ENCODE assay signal across 8 cellular contexts in the genomic region with DNA sequence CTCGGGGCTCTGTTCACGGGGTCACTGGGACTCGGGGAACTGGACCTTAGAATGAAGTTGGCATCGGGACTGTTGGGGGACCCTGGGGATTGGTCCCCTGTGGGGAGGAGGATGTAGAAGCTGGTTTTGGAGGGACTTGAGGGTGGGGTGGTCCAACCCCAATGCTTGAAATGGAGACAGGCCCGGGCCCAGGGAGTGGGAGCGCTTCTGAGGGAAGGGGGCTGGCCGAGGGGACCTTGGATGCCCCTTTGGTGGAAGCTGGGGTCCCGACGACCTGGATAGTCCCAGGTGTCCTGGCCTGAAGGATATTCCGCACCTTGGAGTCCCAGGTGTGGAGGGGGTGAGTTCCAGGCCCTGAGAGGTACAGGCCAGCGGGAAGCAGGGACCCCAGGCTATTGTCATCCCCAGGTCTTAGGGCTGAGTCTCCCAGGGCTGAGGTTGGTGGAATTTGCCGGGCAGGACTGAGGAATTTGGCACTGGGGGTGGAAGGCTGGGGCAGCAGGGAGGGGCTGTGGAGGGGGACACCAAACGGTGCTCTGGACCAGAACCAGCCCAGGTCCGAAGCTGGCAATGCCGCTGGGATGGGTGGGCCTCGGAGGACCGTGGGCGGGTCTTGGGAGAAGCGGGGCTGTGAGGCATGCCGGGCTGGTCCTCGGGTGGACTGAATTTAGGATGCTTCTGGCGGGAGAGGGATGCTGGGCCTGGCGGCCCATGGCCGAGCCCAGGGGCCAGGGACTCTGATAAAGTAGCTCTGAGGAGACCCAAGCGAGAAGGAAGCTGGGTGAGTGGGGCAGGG. TPM values are rescaled to one million over a fixed set of nuclear protein-coding genes. Genes with fewer than 3 reads are reported as not detected.
DNase-seq lines count a peak whose midpoint lies in the region; FAIRE-seq and TF ChIP-seq lines count a peak whose summit lies in the region.

No MANE protein-coding gene starts in this region.

- TF ChIP-seq POLR2A in GM12892 (IDR thresholded peaks at IDR 0.05; ENCODE audit: low read depth, low read length) = no peak

- TF ChIP-seq CTCF in LNCaP clone FGC (IDR thresholded peaks at IDR 0.05; ENCODE audit: control insufficient read depth, extremely low read depth, insufficient read depth) (no peak), choroid plexus epithelial cell (conservative IDR thresholded peaks at IDR 0.05; ENCODE audit: low read depth, low read length) (no peak)

- FAIRE-seq in GM12892 (lab: Jason Lieb, UNC) = no peak

- no peak overlapping the region for H3K27ac ChIP-seq in CD8-positive, alpha-beta memory T cell (ENCODE audit: low read depth, low read length)

- peaks cover 17% of the 10 kb centered on the region for H3K4me1 ChIP-seq in CD8-positive, alpha-beta memory T cell (ENCODE audit: insufficient read depth, low read length)
- peaks cover 25% of the 10 kb centered on the region for H3K4me1 ChIP-seq in neuron (ENCODE audit: insufficient read depth, low read length)

- H3K36me3 Mint-ChIP-seq in CD8-positive, alpha-beta memory T cell = peaks cover 0 to 25% (median 5%) of the 10 kb centered on the region in 3 donors

- no peaks in the 10 kb centered on the region for H3K27me3 ChIP-seq in CD8-positive, alpha-beta memory T cell (ENCODE audit: insufficient read depth, low read length, poor library complexity, severe bottlenecking)
- H3K27me3 ChIP-seq in neuron (ENCODE audit: insufficient read depth, low read length) = no peaks in the 10 kb centered on the region

- H3K36me3 ChIP-seq in CD8-positive, alpha-beta memory T cell (ENCODE audit: insufficient read depth, low read length) = peaks cover 6% of the 10 kb centered on the region
- H3K36me3 ChIP-seq in neuron (ENCODE audit: insufficient read depth, low read length) = peaks cover 32% of the 10 kb centered on the region

- no peak overlapping the region for H2AFZ ChIP-seq in neuron (ENCODE audit: low read depth, low read length)

- no peak for DNase-seq in CD8-positive, alpha-beta memory T cell
- DNase-seq in LNCaP clone FGC (ENCODE audit: low read depth) (no peak), choroid plexus epithelial cell (ENCODE audit: low read depth) (no peak), NCI-H526 (lab: John Stamatoyannopoulos, UW) (no peak), NCI-H1694 (lab: John Stamatoyannopoulos, UW) (no peak), GM12892 (ENCODE audit: insufficient read length) (no peak), NCI-H526 treated with DMSO at 0.1 percent for 48 hours (lab: John Stamatoyannopoulos, UW) (no peak)

- peak overlapping the region; percentile 58 to 82 (median 73) for H3K4me3 Mint-ChIP-seq in CD8-positive, alpha-beta memory T cell

- H3K9me3 Mint-ChIP-seq in CD8-positive, alpha-beta memory T cell = no peaks in the 10 kb centered on the region

- CTCF ChIA-PET in CD8-positive, alpha-beta memory T cell (lab: Charles Lee) = no interaction called here

- H3K4me3 ChIP-seq in CD8-positive, alpha-beta memory T cell (ENCODE audit: low read length) = no peak overlapping the region
- H3K4me3 ChIP-seq in LNCaP clone FGC (ENCODE audit: low read depth, low read length) (peak overlapping the region; percentile 98; the same call in 1 of the 2 replicates), choroid plexus epithelial cell (ENCODE audit: low read depth, low read length) (peak overlapping the region; percentile 78), neuron (ENCODE audit: low read length) (peak overlapping the region; percentile 67)

- peaks cover 15 to 25% (median 22%) of the 10 kb centered on the region in 3 donors for H3K4me1 Mint-ChIP-seq in CD8-positive, alpha-beta memory T cell

- peak overlapping the region in 3 of 8 donors; percentile 21 to 76 (median 52) for H3K27ac Mint-ChIP-seq in CD8-positive, alpha-beta memory T cell

- H3K27me3 Mint-ChIP-seq in CD8-positive, alpha-beta memory T cell = no peaks in the 10 kb centered on the region

- H3K9me3 ChIP-seq in CD8-positive, alpha-beta memory T cell (ENCODE audit: low read length) = no peaks in the 10 kb centered on the region
- no peaks in the 10 kb centered on the region for H3K9me3 ChIP-seq in neuron (ENCODE audit: low read length)

- POLR2A ChIA-PET in CD8-positive, alpha-beta memory T cell (lab: Charles Lee) = interaction anchor here (0.5 kb wide), 1 partner anchor 951 kb away, joined by 4 read pairs; no protein-coding TSS in a partner anchor

RNA-seq across cellular contexts. Expression of a gene that starts 1.8 kb away (rescaled TPM):
- 10 to 100 TPM; 42.7 to 45.4 TPM for total RNA-seq in CD8-positive, alpha-beta memory T cell
- 24.9 TPM for polyA plus RNA-seq in CD8-positive, alpha-beta memory T cell
- polyA plus RNA-seq in GM12892 (2012; ENCODE audit: missing spikeins) = 15.9 TPM

RNA-seq across cellular contexts. Expression of a gene that starts 16.3 kb away (rescaled TPM):
- 10 to 100 TPM; 56.6 to 60.0 TPM for total RNA-seq in CD8-positive, alpha-beta memory T cell
- 5.2 TPM for polyA plus RNA-seq in CD8-positive, alpha-beta memory T cell
- polyA plus RNA-seq in GM12892 (2012; ENCODE audit: missing spikeins) = 16.7 TPM

RNA-seq across cellular contexts. Expression of a gene that starts 44.4 kb away (rescaled TPM):
- total RNA-seq in CD8-positive, alpha-beta memory T cell = under 1 TPM in 1 of 2 experiments, not detected in 1; 0.04 TPM
- 0.15 TPM for polyA plus RNA-seq in CD8-positive, alpha-beta memory T cell
- polyA plus RNA-seq in GM12892 (2012; ENCODE audit: missing spikeins) = 0.51 TPM
